17 cellular contexts compared by ENCODE assay signal in the genomic region with DNA sequence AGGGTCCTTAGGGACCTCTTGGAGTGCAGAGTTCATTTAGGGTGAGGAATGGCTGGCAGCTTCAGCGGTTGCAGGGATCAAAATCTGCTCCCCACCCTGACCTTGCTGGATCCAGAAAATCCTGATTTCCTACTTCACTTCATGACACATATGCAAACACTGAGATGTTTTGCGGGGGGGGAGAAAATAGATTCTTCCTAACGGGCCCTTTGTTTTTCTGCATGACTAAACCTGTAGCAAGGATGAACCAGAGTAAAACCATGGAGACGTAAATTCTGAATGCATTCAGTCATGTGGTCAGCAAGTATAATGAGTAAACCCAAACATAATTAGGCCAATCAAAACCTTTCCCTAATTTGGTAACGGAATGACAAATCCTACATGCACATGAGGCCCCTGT. TPM values are rescaled to one million over a fixed set of nuclear protein-coding genes. Genes with fewer than 3 reads are reported as not detected.
DNase-seq lines count a peak whose midpoint lies in the region; FAIRE-seq and TF ChIP-seq lines count a peak whose summit lies in the region.
"Had no signal": no experiment of that assay in that cellular context is flagged by ENCODE, and none has a peak within 500 bp of the region (broad histone marks: within the 10 kb centered on the region; RNA-seq: fewer than 3 reads in every experiment).

No MANE protein-coding gene starts in this region.

- H3K36me3 Mint-ChIP-seq in neural progenitor cell: no peaks in the 10 kb centered on the region
- no peaks in the 10 kb centered on the region for H3K36me3 Mint-ChIP-seq in nephron progenitor cell (ENCODE audit: low read depth)

- no peaks in the 10 kb centered on the region for H3K9me3 Mint-ChIP-seq in neural progenitor cell
- no peaks in the 10 kb centered on the region for H3K9me3 Mint-ChIP-seq in nephron progenitor cell
- H3K9me3 Mint-ChIP-seq: activated CD4-positive, alpha-beta T cell treated with anti-CD3 and anti-CD28 coated beads, Interleukin-2, amount 10 ng/mL, durations not matched to agents 7 days and 5 days; activated T-cell treated with anti-CD3 and anti-CD28 coated beads, Interleukin-2, amount 50 U/mL, for 4 hours had no signal

- DNase-seq in NCI-H1417 (lab: John Stamatoyannopoulos, UW) (peak; percentile 8 to 88 (median 68)), NCI-H1417 treated with DMSO at 0.1 percent for 48 hours (lab: John Stamatoyannopoulos, UW) (no peak), NCI-H526 treated with DMSO at 0.1 percent for 48 hours (lab: John Stamatoyannopoulos, UW) (peak; percentile 53), bronchial epithelial cell (ENCODE audit: low read depth) (peak; percentile 99), neural progenitor cell (ENCODE audit: low spot score) (peak; percentile 52), NCI-H2107 (lab: John Stamatoyannopoulos, UW) (no peak), nephron progenitor cell (no peak), GM19240 (ENCODE audit: insufficient read length, low spot score) (no peak)
- DNase-seq: activated CD4-positive, alpha-beta T cell treated with anti-CD3 and anti-CD28 coated beads, Interleukin-2, amount 10 ng/mL, durations not matched to agents 7 days and 5 days; activated T-cell treated with anti-CD3 and anti-CD28 coated beads, Interleukin-2, amount 50 U/mL, for 4 hours; adrenal gland; cortex of kidney; midbrain; NCI-H510A; SHP77; T-helper 9 cell had no signal

- no peak overlapping the region for H3K9ac ChIP-seq in neural progenitor cell

- TF ChIP-seq CTCF in bronchial epithelial cell (IDR thresholded peaks at IDR 0.05; ENCODE audit: insufficient read depth, low read length, severe bottlenecking) (no peak), neural progenitor cell (IDR thresholded peaks at IDR 0.05) (no peak), nephron progenitor cell (IDR thresholded peaks at IDR 0.05) (no peak)

- H3K4me2 ChIP-seq in neural progenitor cell: peak overlapping the region; percentile 28

- H3K36me3 ChIP-seq in bronchial epithelial cell (ENCODE audit: control insufficient read depth, insufficient read depth, low read length) (no peaks in the 10 kb centered on the region), neural progenitor cell (no peaks in the 10 kb centered on the region)
- H3K36me3 ChIP-seq: adrenal gland had no signal

- no peaks in the 10 kb centered on the region for H3K9me3 ChIP-seq in neural progenitor cell (ENCODE audit: low read depth)
- H3K9me3 ChIP-seq: adrenal gland had no signal

- H3K4me3 Mint-ChIP-seq in neural progenitor cell (peak overlapping the region; percentile 11), nephron progenitor cell (no peak overlapping the region)
- H3K4me3 Mint-ChIP-seq: activated CD4-positive, alpha-beta T cell treated with anti-CD3 and anti-CD28 coated beads, Interleukin-2, amount 10 ng/mL, durations not matched to agents 7 days and 5 days; activated T-cell treated with anti-CD3 and anti-CD28 coated beads, Interleukin-2, amount 50 U/mL, for 4 hours had no signal

- H3F3A ChIP-seq in neural progenitor cell (ENCODE audit: low read depth): no peaks in the 10 kb centered on the region

- H3K4me3 ChIP-seq in bronchial epithelial cell (ENCODE audit: low read depth, low read length) (no peak overlapping the region), neural progenitor cell (no peak overlapping the region)
- H3K4me3 ChIP-seq: adrenal gland had no signal

- H3K4me1 Mint-ChIP-seq in neural progenitor cell (peaks cover 48% of the 10 kb centered on the region), nephron progenitor cell (peaks cover 63% of the 10 kb centered on the region)
- H3K4me1 Mint-ChIP-seq: activated CD4-positive, alpha-beta T cell treated with anti-CD3 and anti-CD28 coated beads, Interleukin-2, amount 10 ng/mL, durations not matched to agents 7 days and 5 days had no signal

- H3K79me2 ChIP-seq in neural progenitor cell (ENCODE audit: low read depth): no peaks in the 10 kb centered on the region

- H3K27ac ChIP-seq in neural progenitor cell: no peak overlapping the region
- H3K27ac ChIP-seq: adrenal gland had no signal

- H4K20me1 ChIP-seq in neural progenitor cell (ENCODE audit: low read depth): no peaks in the 10 kb centered on the region

- H3K4me1 ChIP-seq in neural progenitor cell: peaks cover 16% of the 10 kb centered on the region

- no peak overlapping the region for H2AFZ ChIP-seq in neural progenitor cell (replicated peaks)

- H3K27me3 Mint-ChIP-seq in neural progenitor cell (ENCODE audit: insufficient read depth, low read depth) (peaks cover 5% of the 10 kb centered on the region), nephron progenitor cell (ENCODE audit: low read depth, poor library complexity) (no peaks in the 10 kb centered on the region)

- H3K27me3 ChIP-seq in bronchial epithelial cell (ENCODE audit: control insufficient read depth, insufficient read depth, low read length) (no peaks in the 10 kb centered on the region), neural progenitor cell (no peaks in the 10 kb centered on the region)
- H3K27me3 ChIP-seq: adrenal gland had no signal

- FAIRE-seq in bronchial epithelial cell (lab: Jason Lieb, UNC): peak; percentile 28
- FAIRE-seq: A204.1 had no signal

- H3K27ac Mint-ChIP-seq in neural progenitor cell (peak overlapping the region; percentile 46), nephron progenitor cell (no peak overlapping the region)
- H3K27ac Mint-ChIP-seq: activated CD4-positive, alpha-beta T cell treated with anti-CD3 and anti-CD28 coated beads, Interleukin-2, amount 10 ng/mL, durations not matched to agents 7 days and 5 days had no signal

RNA-seq across cellular contexts. Expression of a gene that starts 20.0 kb away (rescaled TPM):
- total RNA-seq in bronchial epithelial cell (69.5 and 187 TPM in 2 replicates), neural progenitor cell (ENCODE audit: low replicate concordance) (4.0 and 11.5 TPM in 2 replicates)
- total RNA-seq: activated CD4-positive, alpha-beta T cell treated with anti-CD3 and anti-CD28 coated beads, Interleukin-2, amount 10 ng/mL, durations not matched to agents 7 days and 5 days had no signal

Comparison
In these comparisons a context has a peak if more than half of its experiments do, and no peak if none do; other contexts are left out.
1. DNase-seq: peak in NCI-H1417 (3 of 3), NCI-H526 treated with DMSO at 0.1 percent for 48 hours (single experiment), bronchial epithelial cell (single experiment) and neural progenitor cell (single experiment); none in NCI-H1417 treated with DMSO at 0.1 percent for 48 hours (single experiment), NCI-H2107 (single experiment), nephron progenitor cell (single experiment) and GM19240 (single experiment).